16 cellular contexts compared by ENCODE assay signal in the genomic region with DNA sequence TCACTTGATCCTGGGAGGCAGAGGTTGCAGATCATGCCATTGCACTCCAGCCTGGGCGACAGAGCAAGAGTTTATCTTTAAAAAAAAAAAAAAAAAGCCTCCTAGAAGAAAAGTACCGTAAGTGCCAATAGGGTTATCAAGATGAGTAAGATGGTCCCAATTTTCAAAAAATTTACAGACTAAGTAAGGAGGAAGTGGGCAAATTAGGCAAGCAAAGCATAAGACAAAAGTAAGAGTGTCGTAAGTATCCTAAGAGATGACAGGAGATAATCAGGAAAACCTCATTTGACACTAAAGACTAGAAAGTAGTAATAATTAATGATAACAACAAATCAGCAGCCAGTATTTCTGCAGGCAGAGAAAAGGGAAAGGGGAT. TPM values are rescaled to one million over a fixed set of nuclear protein-coding genes. Genes with fewer than 3 reads are reported as not detected.
DNase-seq lines count a peak whose midpoint lies in the region; ATAC-seq, FAIRE-seq and TF ChIP-seq lines count a peak whose summit lies in the region.
"Had no signal": no experiment of that assay in that cellular context is flagged by ENCODE, and none has a peak within 500 bp of the region (broad histone marks: within the 10 kb centered on the region; RNA-seq: fewer than 3 reads in every experiment).

No MANE protein-coding gene starts in this region.

- POLR2A ChIA-PET in K562 (lab: Yijun Ruan, JAX) = interaction anchor here (0.6 to 3.4 kb wide), 4 partner anchors 10 to 767 kb away, joined by 3 to 26 read pairs (median 4); a partner anchor contains a TSS

- peaks cover 0 to 93% (median 57%) of the 10 kb centered on the region in 11 experiments; a peak in 18 of 22 replicates for H4K20me1 ChIP-seq in BLaER1 treated with 17β-estradiol and CSF1 and Interleukin-3, amounts not matched to agents 10 nM and 100 nM
- H4K20me1 ChIP-seq in K562 (replicated peaks; ENCODE audit: control insufficient read depth, insufficient read depth, low read length) = no peaks in the 10 kb centered on the region

- H3K27ac Mint-ChIP-seq in CD4-positive, CD25-positive, alpha-beta regulatory T cell = peak overlapping the region; percentile 2 to 9 (median 2)

- TF ChIP-seq CTCF in K562 (IDR thresholded peaks at IDR 0.05 in 2 of 3, conservative IDR thresholded peaks at IDR 0.05 in 1 of 3; ENCODE audit: insufficient read depth in 2 of 3, low read depth in 1 of 3, low read length in 3 of 3) (no peak), ascending aorta (IDR thresholded peaks at IDR 0.05) (no peak)

- peak overlapping the region in 4 of 11 experiments; percentile 17 to 57 (median 42); a peak in 4 of 22 replicates for H3K27ac ChIP-seq in BLaER1 treated with 17β-estradiol and CSF1 and Interleukin-3, amounts not matched to agents 10 nM and 100 nM
- H3K27ac ChIP-seq in CD4-positive, CD25-positive, alpha-beta regulatory T cell (ENCODE audit: insufficient read depth, low read length, poor library complexity, severe bottlenecking) = peak overlapping the region; percentile 25
- H3K27ac ChIP-seq in K562 (ENCODE audit: extremely low read depth, low read depth, low read length) = no peak overlapping the region
- H3K27ac ChIP-seq in ascending aorta = no peak overlapping the region
- H3K27ac ChIP-seq: brain microvascular endothelial cell, transverse colon had no signal

- no peak for TF ChIP-seq RAD21 in K562 (CRISPR knock-in tag; conservative IDR thresholded peaks at IDR 0.05 in 1 of 2, IDR thresholded peaks at IDR 0.05 in 1 of 2)

- no peaks in the 10 kb centered on the region for H3K9me3 Mint-ChIP-seq in CD4-positive, CD25-positive, alpha-beta regulatory T cell

- TF ChIP-seq POLR2A in K562 (conservative IDR thresholded peaks at IDR 0.05) = no peak

- no peak for DNase-seq in CD4-positive, CD25-positive, alpha-beta regulatory T cell
- DNase-seq in SIG-M5 treated with dmso at 0.1 percent for 504 hours (lab: John Stamatoyannopoulos, UW; ENCODE audit: unreplicated experiment) (peak; percentile 87), K562 (ENCODE audit: extremely low read depth in 1 of 4, low spot score in 3 of 4) (peak in 1 of 4 experiments; percentile 1), ascending aorta (ENCODE audit: low spot score in 2 of 2) (no peak)
- DNase-seq: activated CD4-positive, alpha-beta T cell treated with anti-CD3 and anti-CD28 coated beads, Interleukin-2, amount 50 U/mL, for 4 hours; activated effector memory CD4-positive, alpha-beta T cell treated with anti-CD3 and anti-CD28 coated beads, Interleukin-2, amount 50 U/mL, for 16 hours; brain microvascular endothelial cell; C1 segment of cervical spinal cord; NCI-H69; transverse colon had no signal

- peaks cover 0 to 35% (median 22%) of the 10 kb centered on the region in 10 experiments; a peak in 14 of 20 replicates for H3K4me1 ChIP-seq in BLaER1 treated with 17β-estradiol and CSF1 and Interleukin-3, amounts not matched to agents 10 nM and 100 nM
- peaks cover 17% of the 10 kb centered on the region for H3K4me1 ChIP-seq in CD4-positive, CD25-positive, alpha-beta regulatory T cell (ENCODE audit: control insufficient read depth, insufficient read depth, low read length, poor library complexity, severe bottlenecking)
- H3K4me1 ChIP-seq in K562 (replicated peaks in 1 of 2; ENCODE audit: control insufficient read depth in 2 of 2, insufficient read depth in 2 of 2, low read length in 2 of 2) = peaks cover 0 to 3% of the 10 kb centered on the region in 2 experiments
- H3K4me1 ChIP-seq in ascending aorta = no peaks in the 10 kb centered on the region

- BruUV-seq in K562 (replicated peaks; lab: Mats Ljungman, UMichigan) = no TSS peak

- no peaks in the 10 kb centered on the region for H3K27me3 ChIP-seq in BLaER1 treated with 17β-estradiol and CSF1 and Interleukin-3, amounts not matched to agents 10 nM and 100 nM
- H3K27me3 ChIP-seq in CD4-positive, CD25-positive, alpha-beta regulatory T cell (ENCODE audit: control insufficient read depth, insufficient read depth, low read length) = no peaks in the 10 kb centered on the region
- H3K27me3 ChIP-seq in K562 (ENCODE audit: control insufficient read depth in 2 of 2, insufficient read depth in 2 of 2, low read length in 2 of 2) (no peaks in the 10 kb centered on the region), ascending aorta (no peaks in the 10 kb centered on the region)
- H3K27me3 ChIP-seq: brain microvascular endothelial cell, MG63, transverse colon had no signal

- in situ Hi-C loops in K562 (cut with MboI) = no loop called here

- H3K36me3 ChIP-seq in BLaER1 treated with 17β-estradiol and CSF1 and Interleukin-3, amounts not matched to agents 10 nM and 100 nM = peaks cover 42 to 94% (median 79%) of the 10 kb centered on the region in 11 experiments
- peaks cover 20% of the 10 kb centered on the region for H3K36me3 ChIP-seq in CD4-positive, CD25-positive, alpha-beta regulatory T cell (ENCODE audit: control insufficient read depth, insufficient read depth, low read length)
- H3K36me3 ChIP-seq in K562 (ENCODE audit: control insufficient read depth, insufficient read depth, low read length) (peaks cover 32% of the 10 kb centered on the region), ascending aorta (peaks cover 0 to 8% of the 10 kb centered on the region in 2 donors)

- H3K4me3 ChIP-seq in BLaER1 treated with 17β-estradiol and CSF1 and Interleukin-3, amounts not matched to agents 10 nM and 100 nM = no peak overlapping the region
- peak overlapping the region; percentile 23 for H3K4me3 ChIP-seq in CD4-positive, CD25-positive, alpha-beta regulatory T cell (ENCODE audit: low read depth, low read length)
- no peak overlapping the region for H3K4me3 ChIP-seq in K562
- no peak overlapping the region for H3K4me3 ChIP-seq in ascending aorta
- H3K4me3 ChIP-seq: MG63, transverse colon had no signal

- ATAC-seq in CD4-positive, CD25-positive, alpha-beta regulatory T cell (ENCODE audit: low read depth in 2 of 2) = no peak
- ATAC-seq in K562 (no peak), HG03432 (IDR thresholded peaks at IDR 0.05; ENCODE audit: unreplicated experiment) (no peak), HG03097 (IDR thresholded peaks at IDR 0.05; ENCODE audit: low FRiP score, unreplicated experiment) (no peak)

- no peaks in the 10 kb centered on the region for H3K27me3 Mint-ChIP-seq in CD4-positive, CD25-positive, alpha-beta regulatory T cell

- TF ChIP-seq EP300 in K562 (IDR thresholded peaks at IDR 0.05; ENCODE audit: low read length) = no peak

- 57% methylated on average over 2 of the region's 3 CpGs for whole genome bisulfite sequencing in K562 (ENCODE audit: insufficient coverage, low coverage, missing lambda C conversion rate)

- peaks cover 27% of the 10 kb centered on the region for H3K36me3 Mint-ChIP-seq in CD4-positive, CD25-positive, alpha-beta regulatory T cell

- peaks cover 22 to 60% (median 36%) of the 10 kb centered on the region in 4 donors for H3K4me1 Mint-ChIP-seq in CD4-positive, CD25-positive, alpha-beta regulatory T cell

- H3K4me3 Mint-ChIP-seq in CD4-positive, CD25-positive, alpha-beta regulatory T cell = peak overlapping the region in 1 of 4 donors; percentile 52

- H3K9me3 ChIP-seq in BLaER1 treated with 17β-estradiol and CSF1 and Interleukin-3, amounts not matched to agents 10 nM and 100 nM (replicated peaks in 1 of 11) = peaks cover 0 to 6% (median 0%) of the 10 kb centered on the region in 11 experiments; a peak in 1 of 22 replicates
- H3K9me3 ChIP-seq in CD4-positive, CD25-positive, alpha-beta regulatory T cell (ENCODE audit: control insufficient read depth in 2 of 2, low read length in 2 of 2) = no peaks in the 10 kb centered on the region
- H3K9me3 ChIP-seq in K562 (replicated peaks; ENCODE audit: control insufficient read depth, insufficient read depth, low read depth, low read length) (no peaks in the 10 kb centered on the region), ascending aorta (no peaks in the 10 kb centered on the region)
- H3K9me3 ChIP-seq: MG63, transverse colon had no signal

- peak; percentile 6 for FAIRE-seq in K562 (lab: Jason Lieb, UNC)
- FAIRE-seq: GM18507, small intestine had no signal

- no peak overlapping the region; a peak in 1 of 22 replicates for H3K9ac ChIP-seq in BLaER1 treated with 17β-estradiol and CSF1 and Interleukin-3, amounts not matched to agents 10 nM and 100 nM
- no peak overlapping the region for H3K9ac ChIP-seq in K562 (ENCODE audit: insufficient read depth in 1 of 2, low read depth in 2 of 2, low read length in 2 of 2)

- H2AFZ ChIP-seq in K562 (ENCODE audit: low read depth, low read length) = no peak overlapping the region

- CTCF ChIA-PET in K562 (lab: Yijun Ruan, JAX; ENCODE audit: low intra/inter-chr PET ratio) = no interaction called here

- intact Hi-C loops in K562 (cut with micrococcal nuclease) = no loop called here
- intact Hi-C loops in ascending aorta (cut with DNase I) = no loop called here

- no peaks in the 10 kb centered on the region for H3K9me1 ChIP-seq in K562 (ENCODE audit: control insufficient read depth, insufficient read depth, low read length)

- H3K4me2 ChIP-seq in BLaER1 treated with 17β-estradiol and CSF1 and Interleukin-3, amounts not matched to agents 10 nM and 100 nM = peak overlapping the region in 7 of 11 experiments; percentile 5 to 62 (median 48); a peak in 12 of 22 replicates
- no peak overlapping the region for H3K4me2 ChIP-seq in K562 (ENCODE audit: insufficient read depth, low read length)

- peaks cover 59% of the 10 kb centered on the region for H3K79me2 ChIP-seq in K562 (ENCODE audit: control insufficient read depth, insufficient read depth, low read length)

RNA-seq across cellular contexts. Expression of a gene that starts 12.2 kb away (rescaled TPM):
- 34.0 TPM for total RNA-seq in CD4-positive, CD25-positive, alpha-beta regulatory T cell
- polyA plus RNA-seq in CD4-positive, CD25-positive, alpha-beta regulatory T cell = 100 to 1,000 TPM in 3 of 4 donors, 10 to 100 TPM in 1; 99.3 to 123 (median 114) TPM
- total RNA-seq in K562 (2011; cell fraction: chromatin; rRNA removed; ENCODE audit: low replicate concordance) = 38.0 and 56.0 TPM in 2 replicates
- 18.8 and 25.0 TPM in 2 replicates for total RNA-seq in K562 (2011; cell fraction: nucleolus; rRNA removed)
- total RNA-seq in K562 (2011; cell fraction: nucleoplasm; rRNA removed) = 39.9 and 61.8 TPM in 2 replicates
- total RNA-seq in K562 (2014; rRNA removed) = 45.0 and 52.8 TPM in 2 replicates
- total RNA-seq in K562 (2014; rRNA removed; fragmentation: Illumina TruSeq; extraction: Trizol) = 32.6 and 33.1 TPM in 2 replicates
- 30.8 and 34.1 TPM in 2 replicates for total RNA-seq in K562 (2015; rRNA removed; fragmentation: Illumina TruSeq; extraction: Trizol)
- 31.2 and 32.4 TPM in 2 replicates for total RNA-seq in K562 (2021)
- 39.1 and 43.2 TPM in 2 replicates for polyA plus RNA-seq in K562 (2011; rRNA removed)
- polyA plus RNA-seq in K562 (2011; cell fraction: cytosol; rRNA removed) = 25.0 and 32.4 TPM in 2 replicates
- 15.6 and 20.7 TPM in 2 replicates for polyA plus RNA-seq in K562 (2011; cell fraction: nucleus; rRNA removed)
- 33.1 and 34.2 TPM in 2 replicates for polyA plus RNA-seq in K562 (2012)
- polyA plus RNA-seq in K562 (2014; fragmentation: Illumina TruSeq; extraction: Trizol) = 36.0 and 37.7 TPM in 2 replicates
- polyA plus RNA-seq in K562 (2014; fragmentation: Nextera tagmentation; extraction: Ambion mirVana) = 10 to 100 TPM; 29.0 to 32.6 TPM
- 46.3 and 51.3 TPM in 2 replicates for polyA plus RNA-seq in K562 (2014; rRNA removed)
- polyA minus RNA-seq in K562 (2011; rRNA and poly(A)+ RNA removed) = 18.3 and 18.9 TPM in 2 replicates
- 12.5 and 12.7 TPM in 2 replicates for polyA minus RNA-seq in K562 (2011; cell fraction: cytosol; rRNA and poly(A)+ RNA removed)
- 7.0 and 13.3 TPM in 2 replicates for polyA minus RNA-seq in K562 (2011; cell fraction: nucleus; rRNA and poly(A)+ RNA removed)
- total RNA-seq in ascending aorta = 83.7 TPM

RNA-seq across cellular contexts. Expression of a gene that starts 15.5 kb away (rescaled TPM):
- 1,086 TPM for total RNA-seq in CD4-positive, CD25-positive, alpha-beta regulatory T cell
- polyA plus RNA-seq in CD4-positive, CD25-positive, alpha-beta regulatory T cell = 100 to 1,000 TPM; 225 to 284 (median 253) TPM
- total RNA-seq in K562 (2011; cell fraction: chromatin; rRNA removed; ENCODE audit: low replicate concordance) = 62.2 and 79.1 TPM in 2 replicates
- 35.8 and 47.0 TPM in 2 replicates for total RNA-seq in K562 (2011; cell fraction: nucleolus; rRNA removed)
- 36.1 and 38.3 TPM in 2 replicates for total RNA-seq in K562 (2011; cell fraction: nucleoplasm; rRNA removed)
- 6.2 and 7.6 TPM in 2 replicates for total RNA-seq in K562 (2014; rRNA removed)
- 8.2 and 8.4 TPM in 2 replicates for total RNA-seq in K562 (2014; rRNA removed; fragmentation: Illumina TruSeq; extraction: Trizol)
- 5.3 and 6.0 TPM in 2 replicates for total RNA-seq in K562 (2015; rRNA removed; fragmentation: Illumina TruSeq; extraction: Trizol)
- total RNA-seq in K562 (2021) = 11.0 and 11.1 TPM in 2 replicates
- 5.8 and 10.7 TPM in 2 replicates for polyA plus RNA-seq in K562 (2011; rRNA removed)
- polyA plus RNA-seq in K562 (2011; cell fraction: cytosol; rRNA removed) = 5.8 and 7.2 TPM in 2 replicates
- 71.2 and 80.8 TPM in 2 replicates for polyA plus RNA-seq in K562 (2011; cell fraction: nucleus; rRNA removed)
- 9.1 and 13.8 TPM in 2 replicates for polyA plus RNA-seq in K562 (2012)
- 9.3 and 10.1 TPM in 2 replicates for polyA plus RNA-seq in K562 (2014; fragmentation: Illumina TruSeq; extraction: Trizol)
- 1 to 10 TPM; 3.4 to 4.7 TPM for polyA plus RNA-seq in K562 (2014; fragmentation: Nextera tagmentation; extraction: Ambion mirVana)
- polyA plus RNA-seq in K562 (2014; rRNA removed) = 12.4 and 13.8 TPM in 2 replicates
- 11.4 and 13.3 TPM in 2 replicates for polyA minus RNA-seq in K562 (2011; rRNA and poly(A)+ RNA removed)
- 9.3 and 12.8 TPM in 2 replicates for polyA minus RNA-seq in K562 (2011; cell fraction: cytosol; rRNA and poly(A)+ RNA removed)
- 14.4 and 33.1 TPM in 2 replicates for polyA minus RNA-seq in K562 (2011; cell fraction: nucleus; rRNA and poly(A)+ RNA removed)
- 48.6 TPM for total RNA-seq in ascending aorta

RNA-seq across cellular contexts. Expression of a gene that starts 50.4 kb away (rescaled TPM):
- total RNA-seq in CD4-positive, CD25-positive, alpha-beta regulatory T cell = 0.69 TPM
- polyA plus RNA-seq in CD4-positive, CD25-positive, alpha-beta regulatory T cell = under 1 TPM in 3 of 4 donors, not detected in 1; 0.52 to 0.86 (median 0.57) TPM
- total RNA-seq in K562 (2011; cell fraction: chromatin; rRNA removed; ENCODE audit: low replicate concordance) = 2.5 and 8.4 TPM in 2 replicates
- 3.4 and 4.2 TPM in 2 replicates for total RNA-seq in K562 (2011; cell fraction: nucleolus; rRNA removed)
- 5.3 and 6.1 TPM in 2 replicates for total RNA-seq in K562 (2011; cell fraction: nucleoplasm; rRNA removed)
- total RNA-seq in K562 (2014; rRNA removed) (0.36 and 0.78 TPM in 2 replicates), K562 (2014; rRNA removed; fragmentation: Illumina TruSeq; extraction: Trizol) (0.96 and 1.1 TPM in 2 replicates), K562 (2015; rRNA removed; fragmentation: Illumina TruSeq; extraction: Trizol) (0.54 and 0.72 TPM in 2 replicates), K562 (2021) (0.96 and 0.98 TPM in 2 replicates), ascending aorta (not detected)
- polyA plus RNA-seq in K562 (2011; rRNA removed) (2.0 and 2.8 TPM in 2 replicates), K562 (2014; fragmentation: Illumina TruSeq; extraction: Trizol) (1.4 and 1.9 TPM in 2 replicates), K562 (2014; fragmentation: Nextera tagmentation; extraction: Ambion mirVana) (under 1 TPM; 0.39 to 0.68 TPM), K562 (2014; rRNA removed) (1.1 and 2.5 TPM in 2 replicates)
- polyA plus RNA-seq in K562 (2011; cell fraction: cytosol; rRNA removed) = 2.1 and 2.8 TPM in 2 replicates
- 9.6 and 10.1 TPM in 2 replicates for polyA plus RNA-seq in K562 (2011; cell fraction: nucleus; rRNA removed)
- polyA plus RNA-seq in K562 (2012) = 0.81 and 1.9 TPM in 2 replicates
- polyA minus RNA-seq in K562 (2011; rRNA and poly(A)+ RNA removed) = 1.5 and 1.6 TPM in 2 replicates
- polyA minus RNA-seq in K562 (2011; cell fraction: cytosol; rRNA and poly(A)+ RNA removed) = not detected in 2 replicates
- polyA minus RNA-seq in K562 (2011; cell fraction: nucleus; rRNA and poly(A)+ RNA removed) = 1.2 and 1.6 TPM in 2 replicates

RNA-seq across cellular contexts. Expression of a gene that starts 51.2 kb away (rescaled TPM):
- total RNA-seq in CD4-positive, CD25-positive, alpha-beta regulatory T cell = 28.0 TPM
- 10 to 100 TPM in 2 of 4 donors, 1 to 10 TPM in 2; 8.4 to 12.6 (median 10.0) TPM for polyA plus RNA-seq in CD4-positive, CD25-positive, alpha-beta regulatory T cell
- total RNA-seq in K562 (2011; cell fraction: chromatin; rRNA removed; ENCODE audit: low replicate concordance) = 59.4 and 105 TPM in 2 replicates
- total RNA-seq in K562 (2011; cell fraction: nucleolus; rRNA removed) = 83.6 and 91.2 TPM in 2 replicates
- 82.4 and 85.6 TPM in 2 replicates for total RNA-seq in K562 (2011; cell fraction: nucleoplasm; rRNA removed)
- total RNA-seq in K562 (2014; rRNA removed) (83.6 and 101 TPM in 2 replicates), K562 (2014; rRNA removed; fragmentation: Illumina TruSeq; extraction: Trizol) (96.5 and 116 TPM in 2 replicates), K562 (2015; rRNA removed; fragmentation: Illumina TruSeq; extraction: Trizol) (106 and 111 TPM in 2 replicates), K562 (2021) (110 and 133 TPM in 2 replicates), ascending aorta (24.5 TPM)
- polyA plus RNA-seq in K562 (2011; rRNA removed) (200 and 213 TPM in 2 replicates), K562 (2014; fragmentation: Illumina TruSeq; extraction: Trizol) (129 and 166 TPM in 2 replicates), K562 (2014; fragmentation: Nextera tagmentation; extraction: Ambion mirVana) (10 to 100 TPM; 17.4 to 26.4 TPM), K562 (2014; rRNA removed) (109 and 114 TPM in 2 replicates)
- polyA plus RNA-seq in K562 (2011; cell fraction: cytosol; rRNA removed) = 130 and 203 TPM in 2 replicates
- polyA plus RNA-seq in K562 (2011; cell fraction: nucleus; rRNA removed) = 271 and 421 TPM in 2 replicates
- polyA plus RNA-seq in K562 (2012) = 106 and 139 TPM in 2 replicates
- 58.7 and 86.0 TPM in 2 replicates for polyA minus RNA-seq in K562 (2011; rRNA and poly(A)+ RNA removed)
- polyA minus RNA-seq in K562 (2011; cell fraction: cytosol; rRNA and poly(A)+ RNA removed) = 48.2 and 82.6 TPM in 2 replicates
- 31.2 and 44.9 TPM in 2 replicates for polyA minus RNA-seq in K562 (2011; cell fraction: nucleus; rRNA and poly(A)+ RNA removed)

RNA-seq across cellular contexts. Expression of a gene that starts 58.4 kb away (rescaled TPM):
- 60.8 TPM for total RNA-seq in CD4-positive, CD25-positive, alpha-beta regulatory T cell
- 10 to 100 TPM; 66.8 to 73.4 (median 68.3) TPM for polyA plus RNA-seq in CD4-positive, CD25-positive, alpha-beta regulatory T cell
- 74.2 and 106 TPM in 2 replicates for total RNA-seq in K562 (2011; cell fraction: chromatin; rRNA removed; ENCODE audit: low replicate concordance)
- 56.2 and 58.3 TPM in 2 replicates for total RNA-seq in K562 (2011; cell fraction: nucleolus; rRNA removed)
- 79.6 and 100 TPM in 2 replicates for total RNA-seq in K562 (2011; cell fraction: nucleoplasm; rRNA removed)
- total RNA-seq in K562 (2014; rRNA removed) (14.3 and 18.2 TPM in 2 replicates), K562 (2014; rRNA removed; fragmentation: Illumina TruSeq; extraction: Trizol) (24.7 and 25.2 TPM in 2 replicates), K562 (2015; rRNA removed; fragmentation: Illumina TruSeq; extraction: Trizol) (20.8 and 22.0 TPM in 2 replicates), K562 (2021) (33.7 and 35.1 TPM in 2 replicates), ascending aorta (48.0 TPM)
- polyA plus RNA-seq in K562 (2011; rRNA removed) (73.8 and 79.6 TPM in 2 replicates), K562 (2014; fragmentation: Illumina TruSeq; extraction: Trizol) (39.7 and 49.4 TPM in 2 replicates), K562 (2014; fragmentation: Nextera tagmentation; extraction: Ambion mirVana) (10 to 100 TPM in 1 of 2 experiments, 1 to 10 TPM in 1; 6.8 to 12.2 TPM), K562 (2014; rRNA removed) (29.5 and 37.1 TPM in 2 replicates)
- polyA plus RNA-seq in K562 (2011; cell fraction: cytosol; rRNA removed) = 46.7 and 81.7 TPM in 2 replicates
- 47.0 and 59.0 TPM in 2 replicates for polyA plus RNA-seq in K562 (2011; cell fraction: nucleus; rRNA removed)
- polyA plus RNA-seq in K562 (2012) = 30.1 and 47.5 TPM in 2 replicates
- 71.3 and 77.5 TPM in 2 replicates for polyA minus RNA-seq in K562 (2011; rRNA and poly(A)+ RNA removed)
- polyA minus RNA-seq in K562 (2011; cell fraction: cytosol; rRNA and poly(A)+ RNA removed) = 31.7 and 33.6 TPM in 2 replicates
- polyA minus RNA-seq in K562 (2011; cell fraction: nucleus; rRNA and poly(A)+ RNA removed) = 13.5 and 26.8 TPM in 2 replicates

Comparison
In these comparisons a context has a peak if more than half of its experiments do, and no peak if none do; other contexts are left out.
1. RNA of a gene that starts 15.5 kb away (total RNA-seq): 1,086 TPM in CD4-positive, CD25-positive, alpha-beta regulatory T cell (single experiment); 48.6 TPM in ascending aorta (single experiment) and 5.3 to 79.1 TPM in K562; every median in the first group is over 10 times any median in the second.